In the genomic region with DNA sequence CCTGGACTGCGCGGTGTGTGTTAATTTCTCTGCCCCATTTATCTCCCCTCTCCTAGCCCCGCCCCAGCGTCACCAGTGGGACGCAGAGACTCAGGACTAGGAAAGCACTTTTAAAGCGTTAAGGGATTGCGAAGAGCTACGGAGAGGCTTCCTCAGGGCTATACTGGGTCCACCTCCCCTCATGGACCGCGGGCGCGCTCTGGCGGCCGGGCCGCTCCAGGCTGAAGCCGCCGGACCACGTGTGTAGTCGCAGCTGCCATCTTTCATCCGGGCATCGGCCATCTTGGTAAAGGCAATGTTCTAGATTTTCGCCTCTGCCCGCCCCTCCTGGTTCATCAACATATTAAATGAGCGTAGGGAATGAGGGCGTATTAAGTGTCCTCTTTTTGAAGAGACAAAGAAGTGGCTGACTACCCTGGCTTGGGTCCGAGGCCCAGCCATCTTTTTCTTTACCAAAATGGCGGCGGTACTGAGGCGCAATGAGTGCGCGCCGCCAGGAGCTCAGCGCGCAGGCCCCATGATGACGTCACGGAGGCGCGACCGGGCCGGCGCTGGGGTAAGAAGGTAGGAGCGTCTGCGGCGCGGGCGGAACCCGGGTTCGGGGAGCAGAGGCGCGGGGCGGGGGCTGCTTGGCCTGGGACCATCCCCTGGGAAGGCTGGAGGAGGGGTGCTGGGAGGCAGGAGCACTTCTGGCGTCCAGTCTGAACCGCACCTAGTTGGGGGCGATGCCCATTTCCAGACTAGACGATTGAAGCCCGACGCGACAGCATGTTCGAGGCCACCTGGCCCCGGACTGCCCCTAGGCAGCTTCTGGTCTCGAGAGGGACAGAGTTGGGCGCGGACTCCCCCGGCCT, we compare ENCODE assay signal across 8 cellular contexts. TPM values are rescaled to one million over a fixed set of nuclear protein-coding genes. Genes with fewer than 3 reads are reported as not detected.
DNase-seq lines count a peak whose midpoint lies in the region; ATAC-seq, FAIRE-seq and TF ChIP-seq lines count a peak whose summit lies in the region.

A gene with protein sequence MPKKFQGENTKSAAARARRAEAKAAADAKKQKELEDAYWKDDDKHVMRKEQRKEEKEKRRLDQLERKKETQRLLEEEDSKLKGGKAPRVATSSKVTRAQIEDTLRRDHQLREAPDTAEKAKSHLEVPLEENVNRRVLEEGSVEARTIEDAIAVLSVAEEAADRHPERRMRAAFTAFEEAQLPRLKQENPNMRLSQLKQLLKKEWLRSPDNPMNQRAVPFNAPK (plus strand): TSS at position 531 of the 854 bp plus-strand sequence. CDS start 3,406 bp downstream, outside the sequence.

- H3K27ac ChIP-seq in adrenal gland (peak within 1 kb of the TSS; percentile 27 to 95 (median 87)), prostate gland (peak within 1 kb of the TSS; percentile 88 to 91)

- intact Hi-C loops in adrenal gland (cut with DNase I) (loop anchor here (2.0 to 5.0 kb wide), 2 partner anchors 70 to 74 kb away; a partner anchor contains a TSS), left cardiac atrium (cut with DNase I) (loop anchor here in 1 of 2 donors (2.0 kb wide), 1 partner anchor 74 kb away; a partner anchor contains a TSS), prostate gland (cut with DNase I) (loop anchor here (2.0 kb wide), 1 partner anchor 74 kb away; a partner anchor contains a TSS)

- FAIRE-seq in GM12892 (lab: Jason Lieb, UNC): peak; percentile 95

- TF ChIP-seq POLR2A in GM12892 (IDR thresholded peaks at IDR 0.05; ENCODE audit: low read depth, low read length) (peak; percentile 78; the same call in 1 of the 2 replicates), adrenal gland (IDR thresholded peaks at IDR 0.05) (peak; percentile 45 to 57), prostate gland (IDR thresholded peaks at IDR 0.05) (peak; percentile 78)

- DNase-seq in GM12892 (ENCODE audit: insufficient read length) (peak; percentile 93), NCI-H1417 treated with DMSO at 0.1 percent for 48 hours (lab: John Stamatoyannopoulos, UW) (peak; percentile 76), T-helper 1 cell (peak; percentile 86 to 96 (median 88)), adrenal gland (peak; percentile 91 to 95 (median 91)), left cardiac atrium (peak; percentile 93), prostate gland (ENCODE audit: low spot score) (peak; percentile 87), ureter (ENCODE audit: low spot score) (peak; percentile 92)

- H3K36me3 ChIP-seq in adrenal gland (replicated peaks in 1 of 2) (no peaks in the 10 kb centered on the region), prostate gland (no peaks in the 10 kb centered on the region)

- TF ChIP-seq CTCF in adrenal gland (IDR thresholded peaks at IDR 0.05): peak; percentile 67 to 97 (median 93)
- peak; percentile 70 to 97 (median 93) for TF ChIP-seq CTCF in prostate gland (IDR thresholded peaks at IDR 0.05)

- peak within 1 kb of the TSS; percentile 62 to 84 (median 81) for H3K4me3 ChIP-seq in adrenal gland
- H3K4me3 ChIP-seq in prostate gland: peak within 1 kb of the TSS; percentile 83 to 86

- H3K9me3 ChIP-seq in adrenal gland (replicated peaks in 1 of 3) (no peaks in the 10 kb centered on the region), prostate gland (no peaks in the 10 kb centered on the region)

- peak; percentile 88 for ATAC-seq in HG02798 (IDR thresholded peaks at IDR 0.05; ENCODE audit: poor library complexity, unreplicated experiment)
- peak; percentile 97 to 98 for ATAC-seq in left cardiac atrium

- H3K27me3 ChIP-seq in adrenal gland (no peaks in the 10 kb centered on the region), prostate gland (replicated peaks; ENCODE audit: insufficient read depth) (no peaks in the 10 kb centered on the region)

- 0 to 1% (median 0%) methylated on average over 34 to 64 of the region's 64 CpGs for WGBS in adrenal gland, 4 donors
- WGBS in prostate gland: under 1% methylated on average over 63 of the region's 64 CpGs

- H3K4me1 ChIP-seq in adrenal gland (replicated peaks in 1 of 2) (peaks cover 7 to 17% of the 10 kb centered on the region in 2 donors), prostate gland (replicated peaks) (peaks cover 9% of the 10 kb centered on the region)

RNA-seq across cellular contexts. Expression of the gene that starts here (rescaled TPM):
- polyA plus RNA-seq in GM12892 (2012; ENCODE audit: missing spikeins): 27.5 TPM
- total RNA-seq in adrenal gland (10 to 100 TPM; 43.2 to 70.0 (median 65.9) TPM), left cardiac atrium (10 to 100 TPM; 74.5 to 86.8 TPM), prostate gland (10 to 100 TPM; 48.7 to 52.2 TPM), ureter (43.6 TPM)
- 100 to 1,000 TPM in 2 of 3 donors, 10 to 100 TPM in 1; 11.3 to 143 (median 114) TPM for polyA plus RNA-seq in adrenal gland

Comparison
In these comparisons a context has a peak if more than half of its experiments do, and no peak if none do; other contexts are left out.
1. Peak in every context shown above with its lines: DNase-seq, ATAC-seq, H3K4me3 ChIP-seq and H3K27ac ChIP-seq.